8 cellular contexts compared by ENCODE assay signal in genomic region chr12:111842556-111843396, GRCh38. TPM values are rescaled to one million over a fixed set of nuclear protein-coding genes. Genes with fewer than 3 reads are reported as not detected.
DNase-seq lines count a peak whose midpoint lies in the region; ATAC-seq and TF ChIP-seq lines count a peak whose summit lies in the region.

No MANE protein-coding gene starts in this region.

- TF ChIP-seq CTCF in cardiac fibroblast (IDR thresholded peaks at IDR 0.05; ENCODE audit: low read depth, low read length) (no peak), lower leg skin (IDR thresholded peaks at IDR 0.05) (no peak)

- intact Hi-C loops in lower leg skin (cut with DNase I; ENCODE audit: low total_unique reads): no loop called here

- peak; percentile 11 to 22 for ATAC-seq in activated CD4-positive, CD25-positive, alpha-beta regulatory T cell treated with anti-CD3 and anti-CD28 coated beads, Interleukin-2, amount 50 U/mL, for 24 hours
- peak; percentile 15 for ATAC-seq in HG02970 (IDR thresholded peaks at IDR 0.05; ENCODE audit: low FRiP score, unreplicated experiment)
- peak; percentile 35 for ATAC-seq in stimulated activated naive CD8-positive, alpha-beta T cell treated with anti-CD3 and anti-CD28 coated beads, Interleukin-15, Interleukin-2, amounts not matched to agents 100 U/mL and 50 U/mL, for 24 hours

- H3K4me3 ChIP-seq in cardiac fibroblast (replicated peaks in 1 of 2; ENCODE audit: low read depth in 2 of 2, low read length in 2 of 2): peak overlapping the region; percentile 66 to 97
- peak overlapping the region; percentile 80 for H3K4me3 ChIP-seq in lower leg skin (ENCODE audit: low read depth, poor library complexity, severe bottlenecking)

- DNase-seq in activated CD4-positive, CD25-positive, alpha-beta regulatory T cell treated with anti-CD3 and anti-CD28 coated beads, Interleukin-2, amount 50 U/mL, for 72 hours: no peak
- DNase-seq in RPMI7951 (ENCODE audit: low read depth): peak; percentile 11
- DNase-seq in cardiac fibroblast (ENCODE audit: low read depth in 2 of 2): peak; percentile 9 to 22
- DNase-seq in lower leg skin (ENCODE audit: low spot score in 2 of 2): no peak
- DNase-seq in stimulated activated naive CD8-positive, alpha-beta T cell treated with anti-CD3 and anti-CD28 coated beads, Interleukin-15, Interleukin-2, amounts not matched to agents 100 U/mL and 50 U/mL, for 24 hours: no peak
- no peak for DNase-seq in iPS-NIHi11 (ENCODE audit: low spot score)

- 3 to 4% methylated on average over 26 to 29 of the region's 44 CpGs for WGBS in lower leg skin, 2 donors

- no peak for TF ChIP-seq POLR2A in lower leg skin (IDR thresholded peaks at IDR 0.05)

RNA-seq across cellular contexts. Expression of gene MAPKAPK5, which starts 0.7 kb away (rescaled TPM):
- 25.2 and 26.8 TPM in 2 replicates for total RNA-seq in RPMI7951 (2014; rRNA removed; shearing (Covaris generic))
- total RNA-seq in lower leg skin: 10 to 100 TPM; 34.8 to 60.5 (median 49.5) TPM

Comparison
In these comparisons a context has a peak if more than half of its experiments do, and no peak if none do; other contexts are left out.
1. DNase-seq: peak in RPMI7951 (single experiment) and cardiac fibroblast (2 of 2); none in activated CD4-positive, CD25-positive, alpha-beta regulatory T cell treated with anti-CD3 and anti-CD28 coated beads, Interleukin-2, amount 50 U/mL, for 72 hours (single experiment), lower leg skin (0 of 2), stimulated activated naive CD8-positive, alpha-beta T cell treated with anti-CD3 and anti-CD28 coated beads, Interleukin-15, Interleukin-2, amounts not matched to agents 100 U/mL and 50 U/mL, for 24 hours (single experiment) and iPS-NIHi11 (single experiment).
2. Peak in every context shown above with its lines, with median percentiles within 50 percentile points of each other: ATAC-seq.